Comparison of ENCODE assay signal across 26 cellular contexts in genomic region chr20:47865912-47866311, GRCh38.
"Had no signal": no experiment of that assay in that cellular context is flagged by ENCODE, and none has a peak within 500 bp of the region (broad histone marks: within the 10 kb centered on the region; RNA-seq: fewer than 3 reads in every experiment).

No MANE protein-coding gene starts in this region.

- H3K36me3 ChIP-seq: ascending aorta had no signal

- FAIRE-seq: RCC 7860, TTC549 had no signal

- H3K4me1 ChIP-seq: ascending aorta, body of pancreas had no signal

- H3K4me3 ChIP-seq: ascending aorta, body of pancreas had no signal

- DNase-seq: activated B cell treated with CpG ODN at 0.5 μM for 24 hours; activated CD4-positive, alpha-beta T cell treated with anti-CD3 and anti-CD28 coated beads for 1 hour; activated CD4-positive, alpha-beta T cell treated with anti-CD3 and anti-CD28 coated beads, Interleukin-2, amount 10 ng/mL, durations not matched to agents 24 days and 14 days; activated CD4-positive, alpha-beta T cell treated with anti-CD3 and anti-CD28 coated beads, Interleukin-2, amount 50 U/mL, for 48 hours; activated CD8-positive, alpha-beta memory T cell treated with anti-CD3 and anti-CD28 coated beads, Interleukin-2, amount 10 ng/mL, durations not matched to agents 7 days and 5 days; activated effector memory CD4-positive, alpha-beta T cell treated with anti-CD3 and anti-CD28 coated beads, Interleukin-2, amount 50 U/mL, for 16 hours; activated naive CD4-positive, alpha-beta T cell treated with Interleukin-2 at 50 U/mL for 16 hours; activated naive CD8-positive, alpha-beta T cell treated with anti-CD3 and anti-CD28 coated beads, Interleukin-2, amount 50 U/mL, for 24 hours; activated T-cell treated with anti-CD3 and anti-CD28 coated beads, Interleukin-2, amount 50 U/mL, for 24 hours; amniotic stem cell; body of pancreas; MM.1S; NCI-H1105; NCI-H1436 treated with DMSO at 0.1 percent for 48 hours; NCI-H187; NCI-H2081; NCI-H510A treated with DMSO at 0.1 percent for 48 hours; PC-3; SHP77 treated with DMSO at 0.1 percent for 48 hours; T-cell; T-helper 2 cell; T1000 had no signal

- H3K27me3 ChIP-seq: ascending aorta, body of pancreas had no signal

- ATAC-seq: activated CD8-positive, alpha-beta memory T cell treated with anti-CD3 and anti-CD28 coated beads, Interleukin-2, amount 10 ng/mL, durations not matched to agents 7 days and 5 days; activated naive CD4-positive, alpha-beta T cell treated with anti-CD3 and anti-CD28 coated beads, Interleukin-2, amount 50 U/mL, for 72 hours; activated naive CD8-positive, alpha-beta T cell treated with anti-CD3 and anti-CD28 coated beads, Interleukin-2, amount 50 U/mL, for 24 hours; body of pancreas; PC-3; T-cell had no signal

- H3K27ac ChIP-seq: ascending aorta, body of pancreas had no signal

- H3K9me3 ChIP-seq: ascending aorta, body of pancreas had no signal
